In the genomic region with DNA sequence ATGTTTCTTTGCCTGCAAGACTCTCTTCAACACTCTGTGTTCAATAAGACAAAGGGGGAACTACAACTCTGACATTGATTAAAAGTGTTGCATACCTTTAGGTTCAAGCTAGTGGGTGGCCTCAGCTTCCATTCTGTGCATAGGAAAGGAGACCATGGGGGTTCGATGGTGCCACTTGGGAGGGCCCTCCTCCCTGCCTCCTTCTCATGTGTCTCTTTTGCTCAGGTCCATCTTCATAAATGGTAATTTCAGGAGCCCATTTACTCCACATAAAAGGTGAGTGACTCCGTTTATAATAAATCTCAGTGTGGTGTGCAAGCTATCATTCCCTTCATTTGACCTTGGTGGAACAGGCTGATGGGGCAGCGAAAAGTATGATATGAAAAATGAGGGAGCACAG, we compare ENCODE assay signal across 11 cellular contexts.
"Had no signal": no experiment of that assay in that cellular context is flagged by ENCODE, and none has a peak within 500 bp of the region (broad histone marks: within the 10 kb centered on the region; RNA-seq: fewer than 3 reads in every experiment).

No MANE protein-coding gene starts in this region.

- H3K36me3 ChIP-seq: HAP-1 had no signal

- H3K9me3 ChIP-seq: HAP-1 had no signal

- ATAC-seq: GM23338, HCT116 had no signal

- H3K4me1 ChIP-seq: HAP-1 had no signal

- H3K4me2 ChIP-seq: GM23338 had no signal

- H3K27ac ChIP-seq: GM23248 had no signal

- H2AFZ ChIP-seq: GM23248, GM23338 had no signal

- H3K4me3 ChIP-seq: GM23248, GM23338, HAP-1 had no signal

- FAIRE-seq: H1, H54 had no signal

- DNase-seq: GM23248, GOT3, H7, H9, HCEC 1CT, HFFc6 had no signal
